In genomic region chr6:108558372-108559096, GRCh38 we compare ENCODE assay signal across 8 cellular contexts. TPM values are rescaled to one million over a fixed set of nuclear protein-coding genes. Genes with fewer than 3 reads are reported as not detected.
DNase-seq lines count a peak whose midpoint lies in the region; ATAC-seq and TF ChIP-seq lines count a peak whose summit lies in the region.

No MANE protein-coding gene starts in this region.

- H3K4me1 ChIP-seq in upper lobe of left lung: peaks cover 10 to 34% (median 18%) of the 10 kb centered on the region in 4 donors

- peak overlapping the region; percentile 94 for H3K27ac Mint-ChIP-seq in T-helper 1 cell treated with Interleukin-12 subunit alpha and Interleukin-12 subunit beta and Interleukin-4 antibody, amounts not matched to agents 30 μg/mL and 1 μg/mL, for 36 hours

- peaks cover 17% of the 10 kb centered on the region for H3K4me1 Mint-ChIP-seq in T-helper 1 cell treated with Interleukin-12 subunit alpha and Interleukin-12 subunit beta and Interleukin-4 antibody, amounts not matched to agents 30 μg/mL and 1 μg/mL, for 36 hours (ENCODE audit: low read depth)

- peak overlapping the region; percentile 95 to 100 (median 100) for H3K27ac ChIP-seq in upper lobe of left lung

- peak in 2 of 4 donors; percentile 76 to 87 for TF ChIP-seq POLR2A in upper lobe of left lung (IDR thresholded peaks at IDR 0.05)

- DNase-seq in NCI-H1694 (lab: John Stamatoyannopoulos, UW) (peak; percentile 92), amygdala (lab: John Stamatoyannopoulos, UW) (peak; percentile 84 to 99 (median 97)), left cardiac atrium (peak; percentile 99), posterior vena cava (ENCODE audit: low spot score) (peak; percentile 100), upper lobe of left lung (peak; percentile 99)

- peaks cover 7% of the 10 kb centered on the region for H3K36me3 Mint-ChIP-seq in T-helper 1 cell treated with Interleukin-12 subunit alpha and Interleukin-12 subunit beta and Interleukin-4 antibody, amounts not matched to agents 30 μg/mL and 1 μg/mL, for 36 hours (ENCODE audit: low read depth)

- H3K9me3 ChIP-seq in upper lobe of left lung: no peaks in the 10 kb centered on the region

- 0 to 1% methylated on average over 48 to 58 of the region's 58 CpGs for WGBS in upper lobe of left lung, 2 donors

- intact Hi-C loops in left cardiac atrium (cut with DNase I) (loop anchor here (5.0 kb wide), 3 partner anchors 224 to 524 kb away; no protein-coding TSS in a partner anchor), posterior vena cava (cut with DNase I) (loop anchor here (1.0 to 5.0 kb wide), 2 partner anchors 224 to 279 kb away; no protein-coding TSS in a partner anchor)

- H3K27me3 ChIP-seq in upper lobe of left lung: no peaks in the 10 kb centered on the region

- peak in 1 of 4 donors; percentile 69 for TF ChIP-seq EP300 in upper lobe of left lung (IDR thresholded peaks at IDR 0.05)

- ATAC-seq in HG02884 (IDR thresholded peaks at IDR 0.05; ENCODE audit: unreplicated experiment) (peak; percentile 55), left cardiac atrium (peak; percentile 69 to 74), upper lobe of left lung (ENCODE audit: low FRiP score in 2 of 2) (peak; percentile 80 to 91)

- H3K27me3 Mint-ChIP-seq in T-helper 1 cell treated with Interleukin-12 subunit alpha and Interleukin-12 subunit beta and Interleukin-4 antibody, amounts not matched to agents 30 μg/mL and 1 μg/mL, for 36 hours (ENCODE audit: low read depth): peaks cover 50% of the 10 kb centered on the region

- H3K4me3 ChIP-seq in GM12875 (ENCODE audit: low read depth, low read length): peak overlapping the region; percentile 70
- peak overlapping the region; percentile 89 to 92 (median 90) for H3K4me3 ChIP-seq in upper lobe of left lung

- peak overlapping the region; percentile 85 for H3K4me3 Mint-ChIP-seq in T-helper 1 cell treated with Interleukin-12 subunit alpha and Interleukin-12 subunit beta and Interleukin-4 antibody, amounts not matched to agents 30 μg/mL and 1 μg/mL, for 36 hours

- TF ChIP-seq CTCF in GM12875 (IDR thresholded peaks at IDR 0.05; ENCODE audit: borderline replicate concordance, insufficient read depth, low read depth, low read length) (no peak), upper lobe of left lung (IDR thresholded peaks at IDR 0.05) (peak in 2 of 6 experiments; percentile 2 to 10)

- H3K9me3 Mint-ChIP-seq in T-helper 1 cell treated with Interleukin-12 subunit alpha and Interleukin-12 subunit beta and Interleukin-4 antibody, amounts not matched to agents 30 μg/mL and 1 μg/mL, for 36 hours: no peaks in the 10 kb centered on the region

- no peaks in the 10 kb centered on the region for H3K36me3 ChIP-seq in upper lobe of left lung

RNA-seq across cellular contexts. Expression of gene FOXO3, which starts 2.2 kb away (rescaled TPM):
- total RNA-seq in left cardiac atrium (10 to 100 TPM; 34.0 to 38.6 TPM), posterior vena cava (10 to 100 TPM; 53.8 to 57.7 TPM), upper lobe of left lung (100 to 1,000 TPM in 1 of 6 donors, 10 to 100 TPM in 5; 52.6 to 101 (median 71.9) TPM)

Comparison
In these comparisons a context has a peak if more than half of its experiments do, and no peak if none do; other contexts are left out.
1. Peak in every context shown above with its lines: DNase-seq, ATAC-seq, H3K4me3 ChIP-seq and H3K27ac ChIP-seq.